Comparison of ENCODE assay signal across 10 cellular contexts in the genomic region with DNA sequence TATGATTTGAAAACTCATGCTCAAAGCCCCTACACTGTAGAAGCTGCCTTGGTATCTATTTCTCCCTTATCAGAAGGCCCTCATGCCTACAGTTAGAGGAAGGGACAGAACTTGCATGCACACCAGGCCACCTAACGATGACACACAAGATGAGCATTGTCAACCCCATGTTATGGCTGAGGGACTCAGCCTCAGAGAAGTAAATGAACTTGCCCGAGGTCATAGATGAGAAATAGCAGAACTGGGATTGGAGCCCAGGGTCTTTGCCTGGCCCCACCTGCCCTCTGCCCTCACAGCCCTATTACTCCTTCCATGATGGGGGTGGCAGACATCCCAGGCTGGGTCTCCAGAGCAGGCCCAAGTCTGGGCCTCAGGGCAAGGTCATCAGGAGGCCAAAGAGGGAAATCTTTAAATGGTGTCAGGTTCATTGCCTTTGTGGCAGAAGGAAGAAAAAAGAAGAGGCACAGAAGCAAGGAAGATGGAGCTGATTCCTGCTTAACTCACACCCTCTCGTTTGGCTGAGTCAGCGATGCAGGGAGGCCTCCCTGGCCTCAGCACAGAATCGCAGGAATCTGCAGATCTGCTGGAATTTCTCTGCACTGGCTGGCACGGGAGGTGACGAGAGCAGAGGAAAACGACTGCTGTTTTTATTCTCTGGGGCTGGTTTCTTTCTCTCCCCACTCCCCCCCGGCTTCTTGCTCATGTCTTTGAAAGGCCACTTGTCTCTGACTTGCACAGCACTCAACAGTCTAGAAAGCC. TPM values are rescaled to one million over a fixed set of nuclear protein-coding genes. Genes with fewer than 3 reads are reported as not detected.
DNase-seq lines count a peak whose midpoint lies in the region; ATAC-seq, FAIRE-seq and TF ChIP-seq lines count a peak whose summit lies in the region.
"Had no signal": no experiment of that assay in that cellular context is flagged by ENCODE, and none has a peak within 500 bp of the region (broad histone marks: within the 10 kb centered on the region; RNA-seq: fewer than 3 reads in every experiment).

No MANE protein-coding gene starts in this region.

- peak overlapping the region in 1 of 2 experiments; percentile 80; a peak in 1 of 4 replicates for H3K9ac ChIP-seq in K562 (ENCODE audit: insufficient read depth in 1 of 2, low read depth in 2 of 2, low read length in 2 of 2)

- H3K9me3 ChIP-seq in left ventricle myocardium inferior (replicated peaks) (no peaks in the 10 kb centered on the region), heart right ventricle (no peaks in the 10 kb centered on the region), K562 (replicated peaks; ENCODE audit: control insufficient read depth, insufficient read depth, low read depth, low read length) (no peaks in the 10 kb centered on the region), adrenal gland (replicated peaks in 1 of 3) (no peaks in the 10 kb centered on the region)

- TF ChIP-seq CTCF in left ventricle myocardium inferior (IDR thresholded peaks at IDR 0.05; ENCODE audit: borderline replicate concordance) (no peak), heart right ventricle (IDR thresholded peaks at IDR 0.05) (no peak), K562 (IDR thresholded peaks at IDR 0.05 in 2 of 3, conservative IDR thresholded peaks at IDR 0.05 in 1 of 3; ENCODE audit: insufficient read depth in 2 of 3, low read depth in 1 of 3, low read length in 3 of 3) (no peak), adrenal gland (IDR thresholded peaks at IDR 0.05) (no peak)

- WGBS in heart right ventricle, 2 donors = 36 to 41% methylated on average over 9 of the region's 9 CpGs
- 15% methylated on average over 9 of the region's 9 CpGs for WGBS in K562 (ENCODE audit: insufficient coverage, low coverage, missing lambda C conversion rate)
- WGBS in adrenal gland, 4 donors = 40 to 64% (median 59%) methylated on average over 9 of the region's 9 CpGs

- peaks cover 52% of the 10 kb centered on the region for H3K4me1 Mint-ChIP-seq in memory B cell

- H2AFZ ChIP-seq in K562 (ENCODE audit: low read depth, low read length) = peak overlapping the region; percentile 77

- intact Hi-C loops in left ventricle myocardium inferior (cut with micrococcal nuclease) = no loop called here
- intact Hi-C loops in heart right ventricle (cut with DNase I) = no loop called here
- intact Hi-C loops in K562 (cut with micrococcal nuclease) = no loop called here
- intact Hi-C loops in adrenal gland (cut with DNase I) = no loop called here

- no peaks in the 10 kb centered on the region for H4K20me1 ChIP-seq in K562 (replicated peaks; ENCODE audit: control insufficient read depth, insufficient read depth, low read length)

- ATAC-seq in heart right ventricle = no peak
- ATAC-seq in K562 = peak; percentile 8; the same call in 1 of the 3 replicates
- ATAC-seq in memory B cell (ENCODE audit: low read depth) = no peak
- ATAC-seq in GM18498 (IDR thresholded peaks at IDR 0.05; ENCODE audit: unreplicated experiment) = no peak

- POLR2A ChIA-PET in K562 (lab: Yijun Ruan, JAX) = interaction anchor here (0.6 to 2.2 kb wide), 4 partner anchors 9 to 36 kb away, joined by 3 to 12 read pairs (median 3); no protein-coding TSS in a partner anchor

- H3K9me1 ChIP-seq in K562 (ENCODE audit: control insufficient read depth, insufficient read depth, low read length) = no peaks in the 10 kb centered on the region

- FAIRE-seq in K562 (lab: Jason Lieb, UNC) = peak; percentile 60

- TF ChIP-seq EP300 in K562 (IDR thresholded peaks at IDR 0.05; ENCODE audit: low read length) = no peak

- TF ChIP-seq RAD21 in K562 (CRISPR knock-in tag; conservative IDR thresholded peaks at IDR 0.05 in 1 of 2, IDR thresholded peaks at IDR 0.05 in 1 of 2) = no peak

- peak overlapping the region; percentile 11 for H3K4me3 Mint-ChIP-seq in memory B cell
- H3K4me3 Mint-ChIP-seq: dendritic cell treated with granulocyte-macrophage colony-stimulating factor and Interleukin-4, amounts not matched to agents 40 ng/mL and 50 ng/mL, for 4 days had no signal

- in situ Hi-C loops in K562 (cut with MboI) = no loop called here

- H3K27ac Mint-ChIP-seq in memory B cell = peak overlapping the region; percentile 48
- H3K27ac Mint-ChIP-seq: dendritic cell treated with granulocyte-macrophage colony-stimulating factor and Interleukin-4, amounts not matched to agents 40 ng/mL and 50 ng/mL, for 4 days had no signal

- H3K79me2 ChIP-seq in K562 (ENCODE audit: control insufficient read depth, insufficient read depth, low read length) = no peaks in the 10 kb centered on the region

- CTCF ChIA-PET in K562 (lab: Yijun Ruan, JAX; ENCODE audit: low intra/inter-chr PET ratio) = no interaction called here

- TF ChIP-seq POLR2A in K562 (conservative IDR thresholded peaks at IDR 0.05) = no peak
- no peak for TF ChIP-seq POLR2A in adrenal gland (IDR thresholded peaks at IDR 0.05)

- H3K27me3 ChIP-seq in left ventricle myocardium inferior (ENCODE audit: low read depth) (no peaks in the 10 kb centered on the region), heart right ventricle (no peaks in the 10 kb centered on the region), K562 (ENCODE audit: control insufficient read depth in 2 of 2, insufficient read depth in 2 of 2, low read length in 2 of 2) (no peaks in the 10 kb centered on the region), adrenal gland (peaks cover 2% of the 10 kb centered on the region)

- H3K36me3 Mint-ChIP-seq in memory B cell = no peaks in the 10 kb centered on the region

- no peaks in the 10 kb centered on the region for H3K9me3 Mint-ChIP-seq in memory B cell
- H3K9me3 Mint-ChIP-seq: dendritic cell treated with granulocyte-macrophage colony-stimulating factor and Interleukin-4, amounts not matched to agents 40 ng/mL and 50 ng/mL, for 4 days had no signal

- no TSS peak for BruUV-seq in K562 (replicated peaks; lab: Mats Ljungman, UMichigan)

- no peak overlapping the region for H3K4me2 ChIP-seq in K562 (ENCODE audit: insufficient read depth, low read length)

- H3K27ac ChIP-seq in left ventricle myocardium inferior (replicated peaks) (peak overlapping the region; percentile 33), heart right ventricle (no peak overlapping the region), K562 (ENCODE audit: extremely low read depth, low read depth, low read length) (peak overlapping the region; percentile 23; the same call in 1 of the 3 replicates), adrenal gland (no peak overlapping the region)

- H3K4me1 ChIP-seq in left ventricle myocardium inferior = peaks cover 34% of the 10 kb centered on the region
- peaks cover 2 to 31% (median 19%) of the 10 kb centered on the region in 9 donors for H3K4me1 ChIP-seq in heart right ventricle
- H3K4me1 ChIP-seq in K562 (replicated peaks in 1 of 2; ENCODE audit: control insufficient read depth in 2 of 2, insufficient read depth in 2 of 2, low read length in 2 of 2) = peaks cover 36 to 44% of the 10 kb centered on the region in 2 experiments
- H3K4me1 ChIP-seq in adrenal gland (replicated peaks in 1 of 2) = no peaks in the 10 kb centered on the region

- H3K4me3 ChIP-seq in left ventricle myocardium inferior (no peak overlapping the region), heart right ventricle (no peak overlapping the region), K562 (no peak overlapping the region), adrenal gland (no peak overlapping the region)

- DNase-seq in left ventricle myocardium inferior (no peak), heart right ventricle (no peak), K562 (ENCODE audit: extremely low read depth in 1 of 4, low spot score in 3 of 4) (peak in 1 of 4 experiments; percentile 57), memory B cell (ENCODE audit: low spot score in 2 of 2) (no peak), adrenal gland (no peak), HPDE6-E6E7 (ENCODE audit: extremely low spot score) (no peak), NCI-H524 treated with DMSO at 0.1 percent for 48 hours (lab: John Stamatoyannopoulos, UW) (no peak)

- H3K27me3 Mint-ChIP-seq in memory B cell = no peaks in the 10 kb centered on the region

- H3K36me3 ChIP-seq in left ventricle myocardium inferior (no peaks in the 10 kb centered on the region), heart right ventricle (no peaks in the 10 kb centered on the region), K562 (ENCODE audit: control insufficient read depth, insufficient read depth, low read length) (no peaks in the 10 kb centered on the region), adrenal gland (replicated peaks in 1 of 2) (no peaks in the 10 kb centered on the region)

RNA-seq across cellular contexts. Expression of a gene that starts 20.6 kb away (rescaled TPM):
- total RNA-seq in left ventricle myocardium inferior = not detected
- total RNA-seq in heart right ventricle = under 1 TPM in 2 of 10 donors, not detected in 8; 0.09 to 0.24 TPM
- polyA plus RNA-seq in heart right ventricle = under 1 TPM in 1 of 2 donors, not detected in 1; 0.01 TPM
- 0.67 and 3.0 TPM in 2 replicates for total RNA-seq in K562 (2011; cell fraction: chromatin; rRNA removed; ENCODE audit: low replicate concordance)
- 2.5 and 3.2 TPM in 2 replicates for total RNA-seq in K562 (2011; cell fraction: nucleolus; rRNA removed)
- 0.76 and 0.88 TPM in 2 replicates for total RNA-seq in K562 (2011; cell fraction: nucleoplasm; rRNA removed)
- total RNA-seq in K562 (2014; rRNA removed) = 0.53 and 0.64 TPM in 2 replicates
- total RNA-seq in K562 (2014; rRNA removed; fragmentation: Illumina TruSeq; extraction: Trizol) = 0.13 and 0.18 TPM in 2 replicates
- total RNA-seq in K562 (2015; rRNA removed; fragmentation: Illumina TruSeq; extraction: Trizol) = 0.25 and 0.38 TPM in 2 replicates
- total RNA-seq in K562 (2021) = 1.2 and 1.3 TPM in 2 replicates
- 0.18 and 0.28 TPM in 2 replicates for polyA plus RNA-seq in K562 (2011; rRNA removed)
- 0.19 and 0.67 TPM in 2 replicates for polyA plus RNA-seq in K562 (2011; cell fraction: cytosol; rRNA removed)
- 1.3 and 2.9 TPM in 2 replicates for polyA plus RNA-seq in K562 (2011; cell fraction: nucleus; rRNA removed)
- polyA plus RNA-seq in K562 (2012) = 0.25 and 0.68 TPM in 2 replicates
- 0.13 and 0.29 TPM in 2 replicates for polyA plus RNA-seq in K562 (2014; fragmentation: Illumina TruSeq; extraction: Trizol)
- not detected for polyA plus RNA-seq in K562 (2014; fragmentation: Nextera tagmentation; extraction: Ambion mirVana)
- polyA plus RNA-seq in K562 (2014; rRNA removed) = 0.43 and 0.44 TPM in 2 replicates
- 0.24 and 0.91 TPM in 2 replicates for polyA minus RNA-seq in K562 (2011; rRNA and poly(A)+ RNA removed)
- 1.3 and 2.3 TPM in 2 replicates for polyA minus RNA-seq in K562 (2011; cell fraction: cytosol; rRNA and poly(A)+ RNA removed)
- polyA minus RNA-seq in K562 (2011; cell fraction: nucleus; rRNA and poly(A)+ RNA removed) = 1.1 and 1.2 TPM in 2 replicates
- total RNA-seq in adrenal gland = under 1 TPM in 5 of 8 donors, not detected in 3; under 0.01 to 0.24 (median 0.07) TPM
- polyA plus RNA-seq in adrenal gland = under 1 TPM; 0.03 to 0.13 (median 0.08) TPM
- total RNA-seq: T-helper 1 cell treated with Interleukin-12 subunit alpha and Interleukin-12 subunit beta and Interleukin-4 antibody, amounts not matched to agents 30 ng/mL and 1 ng/mL, for 36 hours had no signal

Comparison
In these comparisons a context has a peak if more than half of its experiments do, and no peak if none do; other contexts are left out.
1. H3K27ac ChIP-seq: peak in left ventricle myocardium inferior (single experiment) and K562 (single experiment); none in heart right ventricle (0 of 10) and adrenal gland (0 of 5).